8 cellular contexts compared by ENCODE assay signal in genomic region chr22:19629720-19630419, GRCh38.
DNase-seq lines count a peak whose midpoint lies in the region; ATAC-seq and TF ChIP-seq lines count a peak whose summit lies in the region.

No MANE protein-coding gene starts in this region.

- no peak overlapping the region for H3K27ac ChIP-seq in PC-9
- H3K27ac ChIP-seq in neural progenitor cell: no peak overlapping the region

- H3K9me3 Mint-ChIP-seq in neural progenitor cell: no peaks in the 10 kb centered on the region
- no peaks in the 10 kb centered on the region for H3K9me3 Mint-ChIP-seq in stimulated activated naive CD8-positive, alpha-beta T cell treated with anti-CD3 and anti-CD28 coated beads, Interleukin-15, amount 100 ng/mL, for 72 hours

- POLR2A ChIA-PET in PC-9 (lab: Charles Lee; ENCODE audit: unreplicated experiment): no interaction called here

- H3K4me1 Mint-ChIP-seq in neural progenitor cell: peaks cover 19% of the 10 kb centered on the region
- peaks cover 19% of the 10 kb centered on the region for H3K4me1 Mint-ChIP-seq in stimulated activated naive CD8-positive, alpha-beta T cell treated with anti-CD3 and anti-CD28 coated beads, Interleukin-15, amount 100 ng/mL, for 72 hours

- intact Hi-C loops in PC-9 (cut with micrococcal nuclease; ENCODE audit: unreplicated experiment): loop anchor here (1.0 to 5.0 kb wide), 5 partner anchors 133 to 486 kb away; partner anchors contain the start of genes CDC45, ESS2 and UFD1

- H3K4me1 ChIP-seq in PC-9 (replicated peaks; ENCODE audit: insufficient read depth): no peaks in the 10 kb centered on the region
- H3K4me1 ChIP-seq in neural progenitor cell: peaks cover 9% of the 10 kb centered on the region

- H3K9me3 ChIP-seq in PC-9 (ENCODE audit: insufficient read depth, low read depth): no peaks in the 10 kb centered on the region
- H3K9me3 ChIP-seq in neural progenitor cell (ENCODE audit: low read depth): no peaks in the 10 kb centered on the region

- H2AFZ ChIP-seq in PC-9: no peak overlapping the region
- H2AFZ ChIP-seq in neural progenitor cell (replicated peaks): peak overlapping the region; percentile 92

- H3K27me3 Mint-ChIP-seq in neural progenitor cell (ENCODE audit: insufficient read depth, low read depth): peaks cover 15% of the 10 kb centered on the region
- no peaks in the 10 kb centered on the region for H3K27me3 Mint-ChIP-seq in stimulated activated naive CD8-positive, alpha-beta T cell treated with anti-CD3 and anti-CD28 coated beads, Interleukin-15, amount 100 ng/mL, for 72 hours

- H3K4me3 ChIP-seq in PC-9 (no peak overlapping the region), neural progenitor cell (no peak overlapping the region)

- DNase-seq in D341Med (ENCODE audit: low spot score) (peak; percentile 93), HuH-7.5 (ENCODE audit: low spot score) (peak; percentile 95), PC-9 (peak; percentile 36 to 66), fibroblast of peridontal ligament (ENCODE audit: extremely low read depth) (peak; percentile 76), neural progenitor cell (ENCODE audit: low spot score) (peak; percentile 90)
- peak; percentile 90 to 92 for DNase-seq in activated T-cell treated with anti-CD3 and anti-CD28 coated beads, Interleukin-2, amount 50 U/mL, for 48 hours
- DNase-seq in stimulated activated naive CD8-positive, alpha-beta T cell treated with anti-CD3 and anti-CD28 coated beads, Interleukin-15, amount 100 ng/mL, for 72 hours: peak; percentile 83 to 85

- H3K4me2 ChIP-seq in PC-9 (no peak overlapping the region), neural progenitor cell (no peak overlapping the region)

- no peak overlapping the region for H3K9ac ChIP-seq in neural progenitor cell

- H3K9me2 ChIP-seq in PC-9 (ENCODE audit: insufficient read depth): no peaks in the 10 kb centered on the region

- BruUV-seq in PC-9 (replicated peaks; lab: Mats Ljungman, UMichigan): no TSS peak

- H3F3A ChIP-seq in PC-9 (ENCODE audit: insufficient read depth, low read depth): no peaks in the 10 kb centered on the region
- no peaks in the 10 kb centered on the region for H3F3A ChIP-seq in neural progenitor cell (ENCODE audit: low read depth)

- no peak overlapping the region for H3K4me3 Mint-ChIP-seq in neural progenitor cell
- no peak overlapping the region for H3K4me3 Mint-ChIP-seq in stimulated activated naive CD8-positive, alpha-beta T cell treated with anti-CD3 and anti-CD28 coated beads, Interleukin-15, amount 100 ng/mL, for 72 hours

- H4K20me1 ChIP-seq in PC-9 (ENCODE audit: insufficient read depth): no peaks in the 10 kb centered on the region
- H4K20me1 ChIP-seq in neural progenitor cell (ENCODE audit: low read depth): no peaks in the 10 kb centered on the region

- no peaks in the 10 kb centered on the region for H3K36me3 ChIP-seq in PC-9 (ENCODE audit: low read depth)
- no peaks in the 10 kb centered on the region for H3K36me3 ChIP-seq in neural progenitor cell

- H3K36me3 Mint-ChIP-seq in neural progenitor cell: no peaks in the 10 kb centered on the region

- ATAC-seq in stimulated activated naive CD8-positive, alpha-beta T cell treated with anti-CD3 and anti-CD28 coated beads, Interleukin-15, amount 100 ng/mL, for 72 hours: peak; percentile 95
- no peak for ATAC-seq in GM19023 (IDR thresholded peaks at IDR 0.05; ENCODE audit: unreplicated experiment)

- CTCF ChIA-PET in PC-9 (lab: Charles Lee): interaction anchor here (0.7 to 1.0 kb wide), 3 partner anchors 330 to 485 kb away, joined by 3 to 4 read pairs (median 3); partner anchors contain the start of gene ESS2

- H3K79me2 ChIP-seq in PC-9 (ENCODE audit: low read depth) (no peaks in the 10 kb centered on the region), neural progenitor cell (ENCODE audit: low read depth) (no peaks in the 10 kb centered on the region)

- H3K27me3 ChIP-seq in PC-9 (ENCODE audit: insufficient read depth, low read depth) (no peaks in the 10 kb centered on the region), neural progenitor cell (peaks cover 7% of the 10 kb centered on the region)

- peak; percentile 87 for TF ChIP-seq CTCF in PC-9 (conservative IDR thresholded peaks at IDR 0.05)
- peak; percentile 95 for TF ChIP-seq CTCF in neural progenitor cell (IDR thresholded peaks at IDR 0.05)

- H3K27ac Mint-ChIP-seq in neural progenitor cell: no peak overlapping the region
- H3K27ac Mint-ChIP-seq in stimulated activated naive CD8-positive, alpha-beta T cell treated with anti-CD3 and anti-CD28 coated beads, Interleukin-15, amount 100 ng/mL, for 72 hours: no peak overlapping the region
